23 cellular contexts compared by ENCODE assay signal in the genomic region with DNA sequence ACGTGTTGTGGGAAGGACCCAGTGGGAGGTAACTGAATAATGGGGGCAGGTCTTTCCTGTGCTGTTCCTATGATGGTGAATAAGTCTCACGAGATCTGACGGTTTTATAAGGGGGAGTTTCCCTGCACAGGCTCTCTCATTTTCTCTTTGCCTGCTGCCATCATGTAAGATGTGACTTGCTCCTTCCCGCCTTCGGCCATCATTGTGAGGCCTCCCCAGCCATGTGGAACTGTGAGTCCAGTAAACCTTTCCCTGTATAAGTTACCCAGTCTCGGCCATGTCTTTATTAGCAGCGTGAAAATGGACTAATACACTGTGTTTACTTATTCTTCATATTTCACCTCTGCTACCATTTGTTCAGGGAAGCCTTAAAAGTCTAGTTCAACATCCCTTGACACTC. TPM values are rescaled to one million over a fixed set of nuclear protein-coding genes. Genes with fewer than 3 reads are reported as not detected.
A peak's percentile ranks its signal among the peaks of the same experiment; 100 is the strongest.
DNase-seq lines count a peak whose midpoint lies in the region; ATAC-seq and TF ChIP-seq lines count a peak whose summit lies in the region.
"Had no signal": no experiment of that assay in that cellular context is flagged by ENCODE, and none has a peak within 500 bp of the region (broad histone marks: within the 10 kb centered on the region; RNA-seq: fewer than 3 reads in every experiment).

No MANE protein-coding gene starts in this region.

- H3K36me3 Mint-ChIP-seq in activated T-cell treated with anti-CD3 and anti-CD28 coated beads, Interleukin-2, amount 50 U/mL, for 4 hours (ENCODE audit: insufficient read depth) = peaks cover 30% of the 10 kb centered on the region
- peaks cover 76% of the 10 kb centered on the region for H3K36me3 Mint-ChIP-seq in activated T-cell treated with anti-CD3 and anti-CD28 coated beads, Interleukin-2, amount 50 U/mL, for 24 hours (ENCODE audit: low read depth)
- peaks cover 31% of the 10 kb centered on the region for H3K36me3 Mint-ChIP-seq in activated T-helper 17 cell treated with anti-CD3 and anti-CD28 coated beads, Interleukin-2, amount 50 U/mL, for 72 hours (ENCODE audit: low read depth)

- no peaks in the 10 kb centered on the region for H3K27me3 Mint-ChIP-seq in activated T-cell treated with anti-CD3 and anti-CD28 coated beads, Interleukin-2, amount 50 U/mL, for 4 hours (ENCODE audit: low read depth)
- no peaks in the 10 kb centered on the region for H3K27me3 Mint-ChIP-seq in activated T-cell treated with anti-CD3 and anti-CD28 coated beads, Interleukin-2, amount 50 U/mL, for 24 hours
- no peaks in the 10 kb centered on the region for H3K27me3 Mint-ChIP-seq in activated T-helper 17 cell treated with anti-CD3 and anti-CD28 coated beads, Interleukin-2, amount 50 U/mL, for 72 hours
- H3K27me3 Mint-ChIP-seq: CD4-positive, CD25-positive, alpha-beta regulatory T cell had no signal

- H3K27ac Mint-ChIP-seq in activated T-cell treated with anti-CD3 and anti-CD28 coated beads, Interleukin-2, amount 50 U/mL, for 24 hours = no peak overlapping the region
- peak overlapping the region; percentile 2 for H3K27ac Mint-ChIP-seq in activated T-helper 17 cell treated with anti-CD3 and anti-CD28 coated beads, Interleukin-2, amount 50 U/mL, for 72 hours

- ATAC-seq in activated T-cell treated with anti-CD3 and anti-CD28 coated beads, Interleukin-2, amount 50 U/mL, for 4 hours = no peak
- no peak for ATAC-seq in activated T-helper 17 cell treated with anti-CD3 and anti-CD28 coated beads, Interleukin-2, amount 50 U/mL, for 72 hours (replicated peaks)
- ATAC-seq in sciatic nerve (no peak), GM19324 (IDR thresholded peaks at IDR 0.05; ENCODE audit: low FRiP score, unreplicated experiment) (no peak)
- ATAC-seq: GM12878, PC-3 had no signal

- H3K9me3 ChIP-seq in colonic mucosa = no peaks in the 10 kb centered on the region

- no peak overlapping the region for H3K4me3 ChIP-seq in colonic mucosa
- H3K4me3 ChIP-seq: GM12878, MG63 had no signal

- H3K27ac ChIP-seq in colonic mucosa = no peak overlapping the region
- H3K27ac ChIP-seq: KMS-11, RWPE1 had no signal

- DNase-seq in activated T-cell treated with anti-CD3 and anti-CD28 coated beads, Interleukin-2, amount 50 U/mL, for 4 hours = no peak
- no peak for DNase-seq in activated T-cell treated with anti-CD3 and anti-CD28 coated beads, Interleukin-2, amount 50 U/mL, for 24 hours
- DNase-seq in colonic mucosa (peak; percentile 13), sciatic nerve (ENCODE audit: low spot score) (peak; percentile 25), LoVo (ENCODE audit: low spot score) (no peak), nucleus accumbens (lab: John Stamatoyannopoulos, UW) (no peak)
- DNase-seq: 8988T; CD4-positive, CD25-positive, alpha-beta regulatory T cell; EL; GOT3; MG63; NCI-H1048; NCI-H1436; NCI-H1930; NCI-H345; NCI-H524 treated with DMSO at 0.1 percent for 48 hours; PC-3; SIG-M5 had no signal

- peaks cover 20% of the 10 kb centered on the region for H3K4me1 Mint-ChIP-seq in activated T-cell treated with anti-CD3 and anti-CD28 coated beads, Interleukin-2, amount 50 U/mL, for 4 hours (ENCODE audit: low read depth)
- H3K4me1 Mint-ChIP-seq in activated T-cell treated with anti-CD3 and anti-CD28 coated beads, Interleukin-2, amount 50 U/mL, for 24 hours (ENCODE audit: low read depth) = peaks cover 31% of the 10 kb centered on the region
- H3K4me1 Mint-ChIP-seq in activated T-helper 17 cell treated with anti-CD3 and anti-CD28 coated beads, Interleukin-2, amount 50 U/mL, for 72 hours = peaks cover 19% of the 10 kb centered on the region

- H3K36me3 ChIP-seq in colonic mucosa = no peaks in the 10 kb centered on the region

- no peak overlapping the region for H3K9ac ChIP-seq in colonic mucosa (ENCODE audit: low read depth in 2 of 2, low read length in 2 of 2)
- H3K9ac ChIP-seq: KMS-11 had no signal

- H3K27me3 ChIP-seq in colonic mucosa = no peaks in the 10 kb centered on the region
- H3K27me3 ChIP-seq: MG63 had no signal

- no peak for TF ChIP-seq CTCF in colonic mucosa (IDR thresholded peaks at IDR 0.05)

- intact Hi-C loops in colonic mucosa (cut with DNase I) (loop anchor here (10.0 kb wide), 1 partner anchor 199 kb away; no protein-coding TSS in a partner anchor), sciatic nerve (cut with DNase I) (no loop called here)

- H3K4me1 ChIP-seq in colonic mucosa = peaks cover 6% of the 10 kb centered on the region

- H3K9me3 Mint-ChIP-seq in activated T-cell treated with anti-CD3 and anti-CD28 coated beads, Interleukin-2, amount 50 U/mL, for 4 hours = peaks cover 8% of the 10 kb centered on the region
- peaks cover 10% of the 10 kb centered on the region for H3K9me3 Mint-ChIP-seq in activated T-cell treated with anti-CD3 and anti-CD28 coated beads, Interleukin-2, amount 50 U/mL, for 24 hours
- H3K9me3 Mint-ChIP-seq in activated T-helper 17 cell treated with anti-CD3 and anti-CD28 coated beads, Interleukin-2, amount 50 U/mL, for 72 hours = peaks cover 4% of the 10 kb centered on the region

- H3K4me3 Mint-ChIP-seq in activated T-cell treated with anti-CD3 and anti-CD28 coated beads, Interleukin-2, amount 50 U/mL, for 4 hours = peak overlapping the region; percentile 85
- H3K4me3 Mint-ChIP-seq in activated T-cell treated with anti-CD3 and anti-CD28 coated beads, Interleukin-2, amount 50 U/mL, for 24 hours = no peak overlapping the region
- H3K4me3 Mint-ChIP-seq in activated T-helper 17 cell treated with anti-CD3 and anti-CD28 coated beads, Interleukin-2, amount 50 U/mL, for 72 hours = no peak overlapping the region

RNA-seq across cellular contexts. Expression of gene DNAAF5, which starts 2.2 kb away (rescaled TPM):
- total RNA-seq in activated T-cell treated with anti-CD3 and anti-CD28 coated beads, Interleukin-2, amount 50 U/mL, for 4 hours = 10 to 100 TPM; 52.3 to 69.3 (median 52.3) TPM
- total RNA-seq in activated T-helper 17 cell treated with anti-CD3 and anti-CD28 coated beads, Interleukin-2, amount 50 U/mL, for 72 hours = 10 to 100 TPM; 15.1 to 39.9 TPM
- 10 to 100 TPM; 31.0 to 54.9 TPM for total RNA-seq in colonic mucosa
- total RNA-seq in sciatic nerve = 19.0 TPM

RNA-seq across cellular contexts. Expression of gene PRKAR1B, which starts 2.8 kb away (rescaled TPM):
- 10 to 100 TPM; 38.8 to 58.6 (median 49.9) TPM for total RNA-seq in activated T-cell treated with anti-CD3 and anti-CD28 coated beads, Interleukin-2, amount 50 U/mL, for 4 hours
- total RNA-seq in activated T-helper 17 cell treated with anti-CD3 and anti-CD28 coated beads, Interleukin-2, amount 50 U/mL, for 72 hours = 10 to 100 TPM; 26.2 to 56.0 TPM
- 10 to 100 TPM; 19.2 to 32.8 TPM for total RNA-seq in colonic mucosa
- total RNA-seq in sciatic nerve = 11.1 TPM

Comparison
In these comparisons a context has a peak if more than half of its experiments do, and no peak if none do; other contexts are left out.
1. DNase-seq: peak in colonic mucosa (single experiment) and sciatic nerve (single experiment); none in activated T-cell treated with anti-CD3 and anti-CD28 coated beads, Interleukin-2, amount 50 U/mL, for 4 hours (single experiment), activated T-cell treated with anti-CD3 and anti-CD28 coated beads, Interleukin-2, amount 50 U/mL, for 24 hours (single experiment), LoVo (single experiment) and nucleus accumbens (0 of 56).